In the genomic region with DNA sequence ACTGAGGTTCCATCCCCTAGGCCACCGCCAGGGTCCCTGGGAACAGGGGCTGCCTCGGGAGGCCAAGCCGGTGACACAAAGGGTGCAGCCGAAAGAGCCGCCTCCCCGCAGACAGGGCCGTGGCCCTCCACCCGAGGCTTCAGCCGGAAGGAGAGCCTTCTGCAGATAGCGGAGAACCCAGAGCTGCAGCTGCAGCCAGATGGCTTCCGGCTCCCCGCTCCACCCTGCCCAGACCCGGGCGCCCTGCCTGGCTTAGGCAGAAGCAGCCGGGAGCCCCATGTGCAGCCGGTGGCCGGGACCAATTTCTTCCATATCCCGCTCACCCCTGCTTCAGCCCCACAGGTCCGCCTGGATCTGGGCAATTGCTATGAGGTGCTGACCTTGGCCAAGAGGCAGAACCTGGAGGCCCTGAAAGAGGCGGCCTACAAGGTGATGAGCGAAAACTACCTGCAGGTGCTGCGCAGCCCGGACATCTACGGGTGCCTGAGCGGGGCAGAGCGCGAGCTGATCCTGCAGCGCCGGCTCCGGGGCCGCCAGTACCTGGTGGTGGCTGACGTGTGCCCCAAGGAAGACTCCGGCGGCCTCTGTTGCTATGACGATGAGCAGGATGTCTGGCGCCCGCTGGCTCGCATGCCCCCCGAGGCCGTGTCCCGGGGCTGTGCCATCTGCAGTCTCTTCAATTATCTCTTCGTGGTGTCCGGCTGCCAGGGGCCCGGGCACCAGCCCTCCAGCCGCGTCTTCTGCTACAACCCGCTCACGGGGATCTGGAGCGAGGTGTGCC, we compare ENCODE assay signal across 2 cellular contexts.
A peak's percentile ranks its signal among the peaks of the same experiment; 100 is the strongest.
TF ChIP-seq lines count a peak whose summit lies in the region.

No MANE protein-coding gene starts in this region.

TF ChIP-seq in WTC11, 78 proteins besides CTCF, POLR2A, EP300 and RAD21:
- TF ChIP-seq NFE2L1 (CRISPR knock-in tag; IDR thresholded peaks at IDR 0.05), result no peak

TF ChIP-seq in HepG2, 621 proteins besides CTCF, POLR2A, EP300 and RAD21:
- TF ChIP-seq ATM (IDR thresholded peaks at IDR 0.05; ENCODE audit: borderline replicate concordance), result no peak
- peak; percentile 35; the same call in 1 of the 2 replicates for TF ChIP-seq RFX1 (IDR thresholded peaks at IDR 0.05)
- TF ChIP-seq SYNCRIP (IDR thresholded peaks at IDR 0.05; ENCODE audit: insufficient read depth, low read depth, low read length), result no peak
- no peak for TF ChIP-seq GTF3A (CRISPR knock-in tag; conservative IDR thresholded peaks at IDR 0.05)
- TF ChIP-seq MED1 (CRISPR knock-in tag; IDR thresholded peaks at IDR 0.05), result no peak
